ENCODE assay signal across 34 cellular contexts in the genomic region with DNA sequence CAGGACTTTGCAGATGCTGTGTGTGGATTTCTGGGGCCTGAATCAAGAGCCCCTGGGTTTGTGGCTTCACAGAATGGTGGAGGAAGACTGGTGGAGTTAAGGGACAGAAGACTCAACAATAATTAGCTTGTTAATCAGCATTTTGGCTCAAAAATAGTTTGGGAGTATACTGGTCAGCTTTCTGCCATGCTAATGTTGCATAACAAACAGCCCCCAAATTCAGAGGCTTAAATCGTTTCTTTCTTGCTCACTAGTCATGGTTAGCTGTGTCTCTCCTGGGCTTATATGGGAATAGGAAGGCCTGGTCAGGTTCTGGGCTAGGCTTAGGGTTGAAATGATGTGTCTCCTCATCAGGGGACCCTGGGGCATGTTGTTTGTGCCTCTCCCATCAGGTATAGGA.
"Had no signal": no experiment of that assay in that cellular context is flagged by ENCODE, and none has a peak within 500 bp of the region (broad histone marks: within the 10 kb centered on the region; RNA-seq: fewer than 3 reads in every experiment).

No MANE protein-coding gene starts in this region.

- H3K9me3 ChIP-seq: MG63 had no signal

- DNase-seq: Karpas-422, Kasumi-1, MG63, MM.1S, MV-4-11, NCI-H1048, NCI-H1092, NCI-H1092 treated with DMSO at 0.1 percent for 48 hours, NCI-H1105 treated with DMSO at 0.1 percent for 48 hours, NCI-H1417, NCI-H1417 treated with DMSO at 0.1 percent for 48 hours, NCI-H1436, NCI-H1436 treated with DMSO at 0.1 percent for 48 hours, NCI-H146, NCI-H1694, NCI-H1694 treated with DMSO at 0.1 percent for 48 hours, NCI-H187, NCI-H187 treated with DMSO at 0.1 percent for 48 hours, NCI-H1930, NCI-H2029, NCI-H2029 treated with DMSO at 0.1 percent for 48 hours, NCI-H2081, NCI-H2081 treated with DMSO at 0.1 percent for 48 hours, NCI-H2107, NCI-H2171, NCI-H2171 treated with DMSO at 0.1 percent for 48 hours, NCI-H2227 treated with DMSO at 0.1 percent for 48 hours, NCI-H226, NCI-H345, NCI-H446, NCI-H446 treated with DMSO at 0.1 percent for 48 hours, NCI-H510A, NCI-H510A treated with DMSO at 0.1 percent for 48 hours, NCI-H524 had no signal

- H3K27me3 ChIP-seq: MG63 had no signal

- H3K4me3 ChIP-seq: MG63 had no signal

- H3K36me3 ChIP-seq: MG63 had no signal
